Comparison of ENCODE assay signal across 15 cellular contexts in genomic region chr20:63433756-63434531, GRCh38. TPM values are rescaled to one million over a fixed set of nuclear protein-coding genes. Genes with fewer than 3 reads are reported as not detected.
A peak's percentile ranks its signal among the peaks of the same experiment; 100 is the strongest.
DNase-seq lines count a peak whose midpoint lies in the region; ATAC-seq and TF ChIP-seq lines count a peak whose summit lies in the region.
"Had no signal": no experiment of that assay in that cellular context is flagged by ENCODE, and none has a peak within 500 bp of the region (broad histone marks: within the 10 kb centered on the region; RNA-seq: fewer than 3 reads in every experiment).

No MANE protein-coding gene starts in this region.

- WGBS in heart right ventricle, 2 donors = 85 to 94% methylated on average over 39 of the region's 39 CpGs

- H4K20me1 ChIP-seq in HCT116 (ENCODE audit: insufficient read depth) = no peaks in the 10 kb centered on the region

- peaks cover 10% of the 10 kb centered on the region for H3K4me1 Mint-ChIP-seq in activated naive CD8-positive, alpha-beta T cell treated with anti-CD3 and anti-CD28 coated beads, Interleukin-2, amount 10 ng/mL, durations not matched to agents 7 days and 5 days

- no peaks in the 10 kb centered on the region for H3K36me3 Mint-ChIP-seq in activated naive CD8-positive, alpha-beta T cell treated with anti-CD3 and anti-CD28 coated beads, Interleukin-2, amount 10 ng/mL, durations not matched to agents 7 days and 5 days

- ATAC-seq in heart right ventricle (peak in 5 of 8 donors; percentile 12 to 62 (median 32)), Right ventricle myocardium superior (ENCODE audit: poor library complexity) (no peak), HCT116 (peak; percentile 8; the same call in 1 of the 2 replicates), omental fat pad (ENCODE audit: low FRiP score) (peak; percentile 28), HG03460 (IDR thresholded peaks at IDR 0.05; ENCODE audit: unreplicated experiment) (no peak)
- peak; percentile 32 for ATAC-seq in activated naive CD8-positive, alpha-beta T cell treated with anti-CD3 and anti-CD28 coated beads, Interleukin-2, amount 10 ng/mL, durations not matched to agents 7 days and 5 days (ENCODE audit: low read depth)

- H3K79me2 ChIP-seq in HCT116 (ENCODE audit: insufficient read depth, low read length) = no peaks in the 10 kb centered on the region; the same call in 1 of the 2 replicates

- no peaks in the 10 kb centered on the region for H3K36me3 ChIP-seq in heart right ventricle
- H3K36me3 ChIP-seq in HCT116 (ENCODE audit: control insufficient read depth in 1 of 2, insufficient read depth in 2 of 2, low read length in 2 of 2) = no peaks in the 10 kb centered on the region; a peak in 1 of 4 replicates
- H3K36me3 ChIP-seq: adrenal gland had no signal

- H3K27ac Mint-ChIP-seq in activated naive CD8-positive, alpha-beta T cell treated with anti-CD3 and anti-CD28 coated beads, Interleukin-2, amount 10 ng/mL, durations not matched to agents 7 days and 5 days = peak overlapping the region; percentile 34

- H3K4me3 ChIP-seq in heart right ventricle = no peak overlapping the region
- no peak overlapping the region for H3K4me3 ChIP-seq in HCT116 (replicated peaks in 1 of 2; ENCODE audit: low read depth in 1 of 2, low read length in 2 of 2)
- H3K4me3 ChIP-seq: adrenal gland, lung had no signal

- no TSS peak for BruUV-seq in HCT116 (replicated peaks; lab: Mats Ljungman, UMichigan)

- POLR2A ChIA-PET in HCT116 (lab: Charles Lee) = no interaction called here
- POLR2A ChIA-PET in activated naive CD8-positive, alpha-beta T cell treated with anti-CD3 and anti-CD28 coated beads, Interleukin-2, amount 10 ng/mL, durations not matched to agents 7 days and 5 days (lab: Charles Lee) = no interaction called here

- H3K9me3 ChIP-seq in heart right ventricle (no peaks in the 10 kb centered on the region), HCT116 (ENCODE audit: control insufficient read depth in 1 of 2, insufficient read depth in 1 of 2, low read depth in 1 of 2, low read length in 2 of 2) (no peaks in the 10 kb centered on the region)
- H3K9me3 ChIP-seq: adrenal gland had no signal

- H2AFZ ChIP-seq in HCT116 (ENCODE audit: low read depth, low read length, poor library complexity, severe bottlenecking) = no peak overlapping the region

- H3K4me1 ChIP-seq in heart right ventricle (peaks cover 0 to 17% (median 5%) of the 10 kb centered on the region in 9 donors), HCT116 (ENCODE audit: control insufficient read depth in 1 of 2, insufficient read depth in 2 of 2, low read length in 2 of 2) (peaks cover 3 to 17% of the 10 kb centered on the region in 2 experiments; a peak in 2 of 4 replicates)
- H3K4me1 ChIP-seq: adrenal gland had no signal

- peak overlapping the region in 1 of 10 donors; percentile 49 for H3K27ac ChIP-seq in heart right ventricle
- H3K27ac ChIP-seq in HCT116 (ENCODE audit: low read depth, low read length) = peak overlapping the region; percentile 6; the same call in 1 of the 2 replicates
- H3K27ac ChIP-seq: adrenal gland, SK-N-MC, VCaP had no signal

- no peak for TF ChIP-seq RAD21 in HCT116 (IDR thresholded peaks at IDR 0.05; ENCODE audit: low read depth)

- no peak for TF ChIP-seq POLR2A in HCT116 (IDR thresholded peaks at IDR 0.05; ENCODE audit: borderline replicate concordance, extremely low read depth, insufficient read depth, insufficient read length)

- no peak overlapping the region for H3K9ac ChIP-seq in HCT116 (ENCODE audit: low read length)

- peaks cover 12% of the 10 kb centered on the region for H3K27me3 Mint-ChIP-seq in activated naive CD8-positive, alpha-beta T cell treated with anti-CD3 and anti-CD28 coated beads, Interleukin-2, amount 10 ng/mL, durations not matched to agents 7 days and 5 days

- intact Hi-C loops in heart right ventricle (cut with DNase I) = no loop called here
- intact Hi-C loops in Right ventricle myocardium superior (cut with DNase I) = no loop called here
- intact Hi-C loops in HCT116 (cut with micrococcal nuclease) = loop anchor here (10.0 kb wide), 1 partner anchor 101 kb away; the partner anchor contains the start of gene PTK6

- H3K4me2 ChIP-seq in HCT116 (ENCODE audit: low read length) = no peak overlapping the region

- DNase-seq in heart right ventricle = no peak
- DNase-seq in Right ventricle myocardium superior = no peak
- no peak for DNase-seq in HCT116 (ENCODE audit: low read depth, low spot score)
- DNase-seq in activated naive CD8-positive, alpha-beta T cell treated with anti-CD3 and anti-CD28 coated beads, Interleukin-2, amount 10 ng/mL, durations not matched to agents 7 days and 5 days = no peak
- no peak for DNase-seq in omental fat pad (ENCODE audit: low spot score)
- DNase-seq in NCI-H2196 (lab: John Stamatoyannopoulos, UW; ENCODE audit: unreplicated experiment) = no peak
- no peak for DNase-seq in RKO (ENCODE audit: low spot score)
- DNase-seq: GOT3 had no signal

- TF ChIP-seq CTCF in heart right ventricle (IDR thresholded peaks at IDR 0.05) (no peak), HCT116 (IDR thresholded peaks at IDR 0.05 in 2 of 3, conservative IDR thresholded peaks at IDR 0.05 in 1 of 3; ENCODE audit: borderline replicate concordance in 1 of 3, insufficient read depth in 1 of 3, low read depth in 2 of 3, low read length in 2 of 3) (no peak), omental fat pad (IDR thresholded peaks at IDR 0.05) (no peak)

- RAD21 ChIA-PET in HCT116 (lab: Charles Lee; ENCODE audit: low non-redundant PET in 1 of 2, low total read pairs in 2 of 2, uncharacterized antibody in 2 of 2, unreplicated experiment in 2 of 2) = no interaction called here

- H3K4me3 Mint-ChIP-seq in activated naive CD8-positive, alpha-beta T cell treated with anti-CD3 and anti-CD28 coated beads, Interleukin-2, amount 10 ng/mL, durations not matched to agents 7 days and 5 days = no peak overlapping the region
- H3K4me3 Mint-ChIP-seq: nephron had no signal

- no peaks in the 10 kb centered on the region for H3K9me3 Mint-ChIP-seq in activated naive CD8-positive, alpha-beta T cell treated with anti-CD3 and anti-CD28 coated beads, Interleukin-2, amount 10 ng/mL, durations not matched to agents 7 days and 5 days

- H3K27me3 ChIP-seq in heart right ventricle (peaks cover 0 to 5% (median 0%) of the 10 kb centered on the region in 7 donors), HCT116 (ENCODE audit: insufficient read depth, low read length) (no peaks in the 10 kb centered on the region)
- H3K27me3 ChIP-seq: adrenal gland had no signal

- H3K9me2 ChIP-seq in HCT116 (ENCODE audit: insufficient read depth) = no peaks in the 10 kb centered on the region

- CTCF ChIA-PET in HCT116 (lab: Charles Lee) = interaction anchor here (1.4 kb wide), 1 partner anchor 208 kb away, joined by 4 read pairs; no protein-coding TSS in a partner anchor

TF ChIP-seq in HCT116, 20 proteins besides CTCF, POLR2A, EP300 and RAD21:
- no peak for TF ChIP-seq EGR1 (IDR thresholded peaks at IDR 0.05; ENCODE audit: low read depth)
- no peak for TF ChIP-seq CBX3 (IDR thresholded peaks at IDR 0.05; ENCODE audit: low read depth)
- no peak for TF ChIP-seq EZH2 (IDR thresholded peaks at IDR 0.05)
- TF ChIP-seq, protein P1, sequence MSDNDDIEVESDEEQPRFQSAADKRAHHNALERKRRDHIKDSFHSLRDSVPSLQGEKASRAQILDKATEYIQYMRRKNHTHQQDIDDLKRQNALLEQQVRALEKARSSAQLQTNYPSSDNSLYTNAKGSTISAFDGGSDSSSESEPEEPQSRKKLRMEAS (IDR thresholded peaks at IDR 0.05) = no peak
- TF ChIP-seq SIN3A (IDR thresholded peaks at IDR 0.05; ENCODE audit: low read depth) = no peak
- no peak for TF ChIP-seq FOSL1 (IDR thresholded peaks at IDR 0.05; ENCODE audit: low read depth)
- TF ChIP-seq, protein P2, sequence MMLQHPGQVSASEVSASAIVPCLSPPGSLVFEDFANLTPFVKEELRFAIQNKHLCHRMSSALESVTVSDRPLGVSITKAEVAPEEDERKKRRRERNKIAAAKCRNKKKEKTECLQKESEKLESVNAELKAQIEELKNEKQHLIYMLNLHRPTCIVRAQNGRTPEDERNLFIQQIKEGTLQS (IDR thresholded peaks at IDR 0.05) = no peak
- no peak for TF ChIP-seq EZH2phosphoT487 (IDR thresholded peaks at IDR 0.05; ENCODE audit: borderline replicate concordance)
- no peak for TF ChIP-seq JUND (IDR thresholded peaks at IDR 0.05)
- TF ChIP-seq YY1 (IDR thresholded peaks at IDR 0.05; ENCODE audit: extremely low read depth, insufficient replicate concordance, low read depth, low read length) = no peak
- TF ChIP-seq ELF1 (IDR thresholded peaks at IDR 0.05; ENCODE audit: borderline replicate concordance, low read depth) = no peak
- TF ChIP-seq SRF (IDR thresholded peaks at IDR 0.05; ENCODE audit: low read depth) = no peak

RNA-seq across cellular contexts. Expression of gene KCNQ2, which starts 38.5 kb away (rescaled TPM):
- total RNA-seq in heart right ventricle (1 to 10 TPM in 3 of 10 donors, under 1 TPM in 1, not detected in 6; 0.26 to 3.8 (median 1.9) TPM), Right ventricle myocardium superior (0.89 TPM), HCT116 (2021; ENCODE audit: unreplicated experiment) (86.5 TPM), omental fat pad (not detected)
- under 1 TPM in 1 of 2 donors, not detected in 1; 0.03 TPM for polyA plus RNA-seq in heart right ventricle
- 73.4 and 85.6 TPM in 2 replicates for polyA plus RNA-seq in HCT116 (2012)
- under 1 TPM; 0.19 to 0.37 TPM for total RNA-seq in activated naive CD8-positive, alpha-beta T cell treated with anti-CD3 and anti-CD28 coated beads, Interleukin-2, amount 10 ng/mL, durations not matched to agents 7 days and 5 days
- total RNA-seq: M059J had no signal

Comparison
In these comparisons a context has a peak if more than half of its experiments do, and no peak if none do; other contexts are left out.
1. ATAC-seq: peak in heart right ventricle (5 of 8), HCT116 (single experiment), activated naive CD8-positive, alpha-beta T cell treated with anti-CD3 and anti-CD28 coated beads, Interleukin-2, amount 10 ng/mL, durations not matched to agents 7 days and 5 days (single experiment) and omental fat pad (single experiment); none in Right ventricle myocardium superior (single experiment) and HG03460 (single experiment).
2. RNA of gene KCNQ2, which starts 38.5 kb away (total RNA-seq): 86.5 TPM in HCT116 (single experiment); 0.89 TPM in Right ventricle myocardium superior (single experiment), 0.19 to 0.37 TPM in activated naive CD8-positive, alpha-beta T cell treated with anti-CD3 and anti-CD28 coated beads, Interleukin-2, amount 10 ng/mL, durations not matched to agents 7 days and 5 days, 0.26 to 3.8 TPM in heart right ventricle and not detected in omental fat pad; every median in the first group is over 10 times any median in the second.